ENCODE assay signal across 9 cellular contexts in genomic region chr15:29747837-29748417, GRCh38.
DNase-seq lines count a peak whose midpoint lies in the region; FAIRE-seq and TF ChIP-seq lines count a peak whose summit lies in the region.
"Had no signal": no experiment of that assay in that cellular context is flagged by ENCODE, and none has a peak within 500 bp of the region (broad histone marks: within the 10 kb centered on the region; RNA-seq: fewer than 3 reads in every experiment).

No MANE protein-coding gene starts in this region.

- no peaks in the 10 kb centered on the region for H3K79me2 ChIP-seq in OCI-LY1 (ENCODE audit: insufficient read depth, low read length)

- H3K27ac ChIP-seq in OCI-LY1 (ENCODE audit: low read depth, low read length, poor library complexity, severe bottlenecking): no peak overlapping the region

- H3F3A ChIP-seq in OCI-LY1 (ENCODE audit: insufficient read depth, low read length): no peaks in the 10 kb centered on the region

- no peak overlapping the region for H2AFZ ChIP-seq in OCI-LY1 (ENCODE audit: low read length)

- DNase-seq in GM06990 (ENCODE audit: extremely low read depth, insufficient read length): no peak
- no peak for DNase-seq in retinal pigment epithelial cell (ENCODE audit: low read depth)
- DNase-seq in NCI-H1105 (lab: John Stamatoyannopoulos, UW): no peak
- no peak for DNase-seq in activated gamma-delta T cell (lab: John Stamatoyannopoulos, UW)
- DNase-seq in 8988T: no peak
- DNase-seq: activated CD8-positive, alpha-beta memory T cell treated with anti-CD3 and anti-CD28 coated beads, Interleukin-2, amount 50 U/mL, for 4 hours; NK-92 treated with Interleukin-12 subunit alpha and Interleukin-12 subunit beta, amount 100 ng/mL, for 24 hours had no signal

- H3K36me3 ChIP-seq in GM06990 (ENCODE audit: control insufficient read depth, insufficient read depth, low read length) (no peaks in the 10 kb centered on the region), OCI-LY1 (ENCODE audit: insufficient read depth, low read length) (no peaks in the 10 kb centered on the region)

- TF ChIP-seq CTCF in GM06990 (IDR thresholded peaks at IDR 0.05; ENCODE audit: insufficient read depth, low read length, poor library complexity, severe bottlenecking) (peak; percentile 13), OCI-LY1 (IDR thresholded peaks at IDR 0.05; ENCODE audit: low read length) (peak; percentile 43; the same call in 1 of the 2 replicates), retinal pigment epithelial cell (conservative IDR thresholded peaks at IDR 0.05; ENCODE audit: low read depth, low read length) (peak; percentile 24)

- no peak overlapping the region for H3K9ac ChIP-seq in OCI-LY1 (ENCODE audit: low read length)

- H3K27me3 ChIP-seq in GM06990 (replicated peaks; ENCODE audit: control insufficient read depth, insufficient read depth, low read length) (no peaks in the 10 kb centered on the region), OCI-LY1 (ENCODE audit: insufficient read depth, low read length) (no peaks in the 10 kb centered on the region)

- H3K9me3 ChIP-seq in OCI-LY1 (ENCODE audit: low read length): no peaks in the 10 kb centered on the region

- H3K9me2 ChIP-seq in OCI-LY1 (ENCODE audit: low read depth, low read length): no peaks in the 10 kb centered on the region; the same call in 1 of the 2 replicates

- no peaks in the 10 kb centered on the region for H4K20me1 ChIP-seq in OCI-LY1 (ENCODE audit: insufficient read depth, low read length)

- H3K4me3 ChIP-seq in GM06990 (replicated peaks; ENCODE audit: low read depth, low read length): no peak overlapping the region
- H3K4me3 ChIP-seq in OCI-LY1 (ENCODE audit: low read depth, low read length, poor library complexity, severe bottlenecking): no peak overlapping the region
- H3K4me3 ChIP-seq in retinal pigment epithelial cell (ENCODE audit: low read length): no peak overlapping the region

- H3K4me2 ChIP-seq in OCI-LY1 (ENCODE audit: low read length): no peak overlapping the region

- FAIRE-seq in endometrium (lab: Jason Lieb, UNC): peak; percentile 92

- no peaks in the 10 kb centered on the region for H3K4me1 ChIP-seq in OCI-LY1 (ENCODE audit: insufficient read depth, low read length, severe bottlenecking)
